In the genomic region with DNA sequence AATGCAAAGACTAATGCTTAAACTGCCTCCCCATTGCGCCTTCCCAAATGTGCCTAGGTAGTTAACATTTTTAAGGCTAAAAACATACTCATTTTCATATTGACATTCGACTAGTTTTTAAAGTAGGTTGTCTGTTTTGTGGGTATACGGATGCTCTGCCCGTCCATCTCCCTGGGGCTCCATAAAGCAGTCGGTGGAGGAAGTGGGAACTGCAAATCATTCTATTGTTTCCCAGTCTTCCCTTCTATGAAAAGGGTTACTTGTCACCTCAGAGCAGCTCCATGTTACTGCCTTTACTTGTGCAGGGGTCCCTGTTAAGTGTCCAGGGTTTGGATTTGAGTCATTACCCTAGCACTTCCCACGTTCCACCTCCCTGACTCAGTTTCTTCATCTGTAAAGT, we compare ENCODE assay signal across 19 cellular contexts. TPM values are rescaled to one million over a fixed set of nuclear protein-coding genes. Genes with fewer than 3 reads are reported as not detected.
A peak's percentile ranks its signal among the peaks of the same experiment; 100 is the strongest.
DNase-seq lines count a peak whose midpoint lies in the region; ATAC-seq and TF ChIP-seq lines count a peak whose summit lies in the region.
"Had no signal": no experiment of that assay in that cellular context is flagged by ENCODE, and none has a peak within 500 bp of the region (broad histone marks: within the 10 kb centered on the region; RNA-seq: fewer than 3 reads in every experiment).

No MANE protein-coding gene starts in this region.

- H3K4me1 Mint-ChIP-seq in Calu3 (ENCODE audit: low read depth, unreplicated experiment): peaks cover 18% of the 10 kb centered on the region
- H3K4me1 Mint-ChIP-seq in glutamatergic neuron (ENCODE audit: low read depth, unreplicated experiment): peaks cover 33% of the 10 kb centered on the region

- H3K27me3 Mint-ChIP-seq in Calu3 (ENCODE audit: unreplicated experiment): no peaks in the 10 kb centered on the region
- H3K27me3 Mint-ChIP-seq in glutamatergic neuron (ENCODE audit: unreplicated experiment): peaks cover 8% of the 10 kb centered on the region

- H3K9me3 Mint-ChIP-seq in Calu3 (ENCODE audit: low read depth, unreplicated experiment) (no peaks in the 10 kb centered on the region), glutamatergic neuron (ENCODE audit: unreplicated experiment) (peaks cover 4% of the 10 kb centered on the region)
- H3K9me3 Mint-ChIP-seq: T-helper 2 cell treated with Interferon-gamma antibody and Interleukin-4, amounts not matched to agents 5 μg/mL and 100 μg/mL, for 36 hours had no signal

- H3K27ac Mint-ChIP-seq in Calu3 (ENCODE audit: unreplicated experiment): no peak overlapping the region
- H3K27ac Mint-ChIP-seq in glutamatergic neuron (ENCODE audit: unreplicated experiment): peak overlapping the region; percentile 59
- H3K27ac Mint-ChIP-seq: IgD-negative memory B cell; T-helper 2 cell treated with Interferon-gamma antibody and Interleukin-4, amounts not matched to agents 5 μg/mL and 100 μg/mL, for 36 hours had no signal

- no peak for ATAC-seq in GM19455 (IDR thresholded peaks at IDR 0.05; ENCODE audit: unreplicated experiment)

- H3K36me3 ChIP-seq in H7 (replicated peaks; ENCODE audit: control insufficient read depth, insufficient read depth, low read length): no peaks in the 10 kb centered on the region
- H3K36me3 ChIP-seq: HAP-1 had no signal

- no peak overlapping the region for H3K4me3 ChIP-seq in H7 (ENCODE audit: insufficient read depth, low read depth, low read length)
- H3K4me3 ChIP-seq: HAP-1 had no signal

- H3K27me3 ChIP-seq in H7 (ENCODE audit: control insufficient read depth, insufficient read depth, low read length): no peaks in the 10 kb centered on the region

- CTCF ChIA-PET in Calu3 (lab: Charles Lee): interaction anchor here (0.7 to 1.5 kb wide), 3 partner anchors 32 to 111 kb away, joined by 3 to 4 read pairs (median 3); no protein-coding TSS in a partner anchor

- in situ Hi-C loops in SK-MEL-5 (cut with HindIII; ENCODE audit: low pct_unique_long_range_greater_than_20kb, low sequenced_read_pairs): no loop called here

- no peak overlapping the region for H3K4me3 Mint-ChIP-seq in Calu3 (ENCODE audit: low read depth, unreplicated experiment)
- peak overlapping the region; percentile 21 for H3K4me3 Mint-ChIP-seq in glutamatergic neuron (ENCODE audit: unreplicated experiment)
- H3K4me3 Mint-ChIP-seq: IgD-negative memory B cell; T-helper 2 cell treated with Interferon-gamma antibody and Interleukin-4, amounts not matched to agents 5 μg/mL and 100 μg/mL, for 36 hours had no signal

- no peaks in the 10 kb centered on the region for H3K36me3 Mint-ChIP-seq in Calu3 (ENCODE audit: insufficient read depth, unreplicated experiment)
- no peaks in the 10 kb centered on the region for H3K36me3 Mint-ChIP-seq in glutamatergic neuron (ENCODE audit: unreplicated experiment)

- intact Hi-C loops in Calu3 (cut with micrococcal nuclease; ENCODE audit: unreplicated experiment): no loop called here

- BruUV-seq in Calu3 (replicated peaks; lab: Mats Ljungman, UMichigan): no TSS peak

- peak; percentile 24 for TF ChIP-seq CTCF in Calu3 (IDR thresholded peaks at IDR 0.05; ENCODE audit: unreplicated experiment)
- peak; percentile 17 for TF ChIP-seq CTCF in glutamatergic neuron (IDR thresholded peaks at IDR 0.05; ENCODE audit: partially characterized antibody, unreplicated experiment)

- no peak for DNase-seq in Calu3
- DNase-seq in H7: peak; percentile 56
- peak; percentile 11 for DNase-seq in SK-MEL-5 (ENCODE audit: low read depth, low spot score)
- no peak for DNase-seq in glutamatergic neuron
- no peak for DNase-seq in NCI-H2171 treated with DMSO at 0.1 percent for 48 hours (lab: John Stamatoyannopoulos, UW)
- no peak for DNase-seq in DMS53 treated with DMSO at 0.1 percent for 48 hours (lab: John Stamatoyannopoulos, UW; ENCODE audit: unreplicated experiment)
- DNase-seq: DMS79, EL, GF-D8, NCI-H1092, NCI-H1417 treated with DMSO at 0.1 percent for 48 hours, NCI-H1694 treated with DMSO at 0.1 percent for 48 hours, NCI-H2081 treated with DMSO at 0.1 percent for 48 hours, NCI-H748 treated with DMSO at 0.1 percent for 48 hours, T-helper 1 cell had no signal

RNA-seq across cellular contexts. Expression of gene CHCHD6, which starts 10.9 kb away (rescaled TPM):
- total RNA-seq in Calu3 (2022): 38.9 and 45.9 TPM in 2 replicates
- 19.5 and 40.2 TPM in 2 replicates for total RNA-seq in H7 (2014; rRNA removed; shearing (Covaris generic))
- 104 and 106 TPM in 2 replicates for total RNA-seq in SK-MEL-5 (2014; rRNA removed; shearing (Covaris generic))
- 80.6 and 89.1 TPM in 2 replicates for polyA plus RNA-seq in SK-MEL-5 (2015; cell fraction: cytosol; rRNA removed)
- 34.7 and 43.2 TPM in 2 replicates for polyA plus RNA-seq in SK-MEL-5 (2015; cell fraction: nucleus; rRNA removed)
- 17.2 TPM for total RNA-seq in glutamatergic neuron (ENCODE audit: unreplicated experiment)

RNA-seq across cellular contexts. Expression of gene TXNRD3, which starts 60.0 kb away (rescaled TPM):
- total RNA-seq in Calu3 (2022) (15.7 and 17.0 TPM in 2 replicates), glutamatergic neuron (ENCODE audit: unreplicated experiment) (1.8 TPM)
- 2.0 and 10.6 TPM in 2 replicates for total RNA-seq in H7 (2014; rRNA removed; shearing (Covaris generic))
- 9.4 and 10.7 TPM in 2 replicates for total RNA-seq in SK-MEL-5 (2014; rRNA removed; shearing (Covaris generic))
- 7.4 and 8.3 TPM in 2 replicates for polyA plus RNA-seq in SK-MEL-5 (2015; cell fraction: cytosol; rRNA removed)
- 32.1 and 35.8 TPM in 2 replicates for polyA plus RNA-seq in SK-MEL-5 (2015; cell fraction: nucleus; rRNA removed)

Comparison
In these comparisons a context has a peak if more than half of its experiments do, and no peak if none do; other contexts are left out.
1. DNase-seq: peak in H7 (single experiment) and SK-MEL-5 (single experiment); none in Calu3 (single experiment), glutamatergic neuron (single experiment), NCI-H2171 treated with DMSO at 0.1 percent for 48 hours (single experiment) and DMS53 treated with DMSO at 0.1 percent for 48 hours (single experiment).